Comparison of ENCODE assay signal across 23 cellular contexts in genomic region chr6:17035257-17035757, GRCh38.
DNase-seq lines count a peak whose midpoint lies in the region; ATAC-seq and TF ChIP-seq lines count a peak whose summit lies in the region.
"Had no signal": no experiment of that assay in that cellular context is flagged by ENCODE, and none has a peak within 500 bp of the region (broad histone marks: within the 10 kb centered on the region; RNA-seq: fewer than 3 reads in every experiment).

No MANE protein-coding gene starts in this region.

- H3K27ac ChIP-seq in A673 (ENCODE audit: low read depth, low read length, poor library complexity, severe bottlenecking), result no peak overlapping the region
- H3K27ac ChIP-seq: cardiac muscle cell, gastrocnemius medialis, SJSA1 had no signal

- H3K4me1 ChIP-seq in A673 (ENCODE audit: insufficient read depth, low read length, poor library complexity, severe bottlenecking), result peaks cover 9% of the 10 kb centered on the region

- no TSS peak for BruUV-seq in A673 (replicated peaks; lab: Mats Ljungman, UMichigan)

- ATAC-seq in GM21381 (IDR thresholded peaks at IDR 0.05; ENCODE audit: unreplicated experiment), result no peak
- ATAC-seq in GM19324 (IDR thresholded peaks at IDR 0.05; ENCODE audit: low FRiP score, unreplicated experiment), result no peak
- ATAC-seq: gastrocnemius medialis, HCT116, Panc1, T-cell had no signal

- CTCF ChIA-PET in A673 (lab: Charles Lee) (no interaction called here), HEK293T (lab: Yijun Ruan, JAX) (interaction anchor here (1.5 kb wide), 1 partner anchor 51 kb away, joined by 6 read pairs; no protein-coding TSS in a partner anchor)

- intact Hi-C loops in A673 (cut with micrococcal nuclease; ENCODE audit: unreplicated experiment), result no loop called here

- H3K9me3 ChIP-seq in A673 (ENCODE audit: low read depth, low read length, poor library complexity, severe bottlenecking), result no peaks in the 10 kb centered on the region
- H3K9me3 ChIP-seq: gastrocnemius medialis, SJSA1 had no signal

- no peak for TF ChIP-seq CTCF in A673 (conservative IDR thresholded peaks at IDR 0.05; ENCODE audit: low read depth, low read length)

- POLR2A ChIA-PET in A673 (lab: Charles Lee; ENCODE audit: low non-redundant PET) (no interaction called here), HEK293T (lab: Yijun Ruan, JAX) (no interaction called here)

- DNase-seq in A673 (ENCODE audit: low spot score), result peak; percentile 22
- no peak for DNase-seq in HEK293T (ENCODE audit: extremely low spot score)
- DNase-seq in astrocyte of the hippocampus (ENCODE audit: low read depth, low spot score), result peak; percentile 16
- DNase-seq in left kidney (ENCODE audit: low read depth, low spot score), result peak; percentile 80
- no peak for DNase-seq in DMS153 (lab: John Stamatoyannopoulos, UW)
- DNase-seq in HK-2 (ENCODE audit: unreplicated experiment), result no peak
- DNase-seq: ACHN; activated CD4-positive, alpha-beta T cell treated with anti-CD3 and anti-CD28 coated beads, Interleukin-2, amount 50 U/mL, for 48 hours; activated CD4-positive, CD25-positive, alpha-beta regulatory T cell; activated CD8-positive, alpha-beta memory T cell treated with anti-CD3 and anti-CD28 coated beads, Interleukin-2, amount 50 U/mL, for 4 hours; activated naive CD4-positive, alpha-beta T cell treated with anti-CD3 and anti-CD28 coated beads, Interleukin-2, amount 50 U/mL, for 16 hours; COR-L47; cortex of kidney; gastrocnemius medialis; MM.1S; NK-92 treated with Interleukin-12 subunit alpha and Interleukin-12 subunit beta, amount 100 ng/mL, for 24 hours; T-cell had no signal

- no peaks in the 10 kb centered on the region for H3K27me3 ChIP-seq in A673 (replicated peaks; ENCODE audit: insufficient read depth, low read depth, low read length, poor library complexity)
- H3K27me3 ChIP-seq: SJSA1 had no signal

- no peaks in the 10 kb centered on the region for H3K36me3 ChIP-seq in A673 (ENCODE audit: insufficient read depth, low read length, poor library complexity, severe bottlenecking)
- H3K36me3 ChIP-seq: cardiac muscle cell, gastrocnemius medialis, SJSA1 had no signal

- H3K4me3 ChIP-seq in A673 (ENCODE audit: low read depth, low read length, poor library complexity, severe bottlenecking), result no peak overlapping the region
- H3K4me3 ChIP-seq: cardiac muscle cell, gastrocnemius medialis, SJSA1 had no signal

TF ChIP-seq in HEK293T, 16 proteins besides CTCF, POLR2A, EP300 and RAD21:
- TF ChIP-seq SUZ12 (IDR thresholded peaks at IDR 0.05), result no peak
- TF ChIP-seq, protein P1, sequence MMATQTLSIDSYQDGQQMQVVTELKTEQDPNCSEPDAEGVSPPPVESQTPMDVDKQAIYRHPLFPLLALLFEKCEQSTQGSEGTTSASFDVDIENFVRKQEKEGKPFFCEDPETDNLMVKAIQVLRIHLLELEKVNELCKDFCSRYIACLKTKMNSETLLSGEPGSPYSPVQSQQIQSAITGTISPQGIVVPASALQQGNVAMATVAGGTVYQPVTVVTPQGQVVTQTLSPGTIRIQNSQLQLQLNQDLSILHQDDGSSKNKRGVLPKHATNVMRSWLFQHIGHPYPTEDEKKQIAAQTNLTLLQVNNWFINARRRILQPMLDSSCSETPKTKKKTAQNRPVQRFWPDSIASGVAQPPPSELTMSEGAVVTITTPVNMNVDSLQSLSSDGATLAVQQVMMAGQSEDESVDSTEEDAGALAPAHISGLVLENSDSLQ (IDR thresholded peaks at IDR 0.05), result peak; percentile 73

Comparison
In these comparisons a context has a peak if more than half of its experiments do, and no peak if none do; other contexts are left out.
1. DNase-seq: peak in A673 (single experiment), astrocyte of the hippocampus (single experiment) and left kidney (single experiment); none in HEK293T (single experiment), DMS153 (single experiment) and HK-2 (single experiment).